In genomic region chr2:178914259-178914849, GRCh38 we compare ENCODE assay signal across 8 cellular contexts.
DNase-seq lines count a peak whose midpoint lies in the region; ATAC-seq and TF ChIP-seq lines count a peak whose summit lies in the region.

No MANE protein-coding gene starts in this region.

- peaks cover 0 to 20% of the 10 kb centered on the region in 2 donors for H3K4me1 ChIP-seq in left lung

- intact Hi-C loops in left lung (cut with DNase I) = loop anchor here in 1 of 2 donors (5.0 kb wide), 1 partner anchor 117 kb away; no protein-coding TSS in a partner anchor

- ATAC-seq in GM18873 (IDR thresholded peaks at IDR 0.05; ENCODE audit: low FRiP score, unreplicated experiment) = peak; percentile 63
- ATAC-seq in HG03139 (IDR thresholded peaks at IDR 0.05; ENCODE audit: unreplicated experiment) = peak; percentile 93
- peak; percentile 95 for ATAC-seq in left lung

- H3K36me3 ChIP-seq in left lung = no peaks in the 10 kb centered on the region

- no peak overlapping the region for H3K27ac ChIP-seq in left lung

- H3K4me3 ChIP-seq in AG10803 (ENCODE audit: low read length) (no peak overlapping the region), choroid plexus epithelial cell (ENCODE audit: low read depth, low read length) (no peak overlapping the region), left lung (no peak overlapping the region)

- DNase-seq in AG10803 (ENCODE audit: low read depth) (peak; percentile 84), NCI-H345 (lab: John Stamatoyannopoulos, UW) (peak; percentile 83), choroid plexus epithelial cell (ENCODE audit: low read depth) (peak; percentile 94), left lung (peak; percentile 61 to 81)
- peak; percentile 58 to 69 for DNase-seq in activated CD4-positive, alpha-beta T cell treated with anti-CD3 and anti-CD28 coated beads for 24 hours (ENCODE audit: low read depth in 2 of 2)
- DNase-seq in stimulated activated CD4-positive, alpha-beta T cell treated with anti-CD3 and anti-CD28 coated beads, TNF-alpha, amount 100 ng/mL, for 1 hour (ENCODE audit: low read depth in 3 of 3, low spot score in 1 of 3) = peak in 2 of 3 donors; percentile 9 to 54

- no peaks in the 10 kb centered on the region for H3K9me3 ChIP-seq in left lung

- no peaks in the 10 kb centered on the region for H3K27me3 ChIP-seq in left lung

- peak; percentile 99 for TF ChIP-seq CTCF in AG10803 (conservative IDR thresholded peaks at IDR 0.05; ENCODE audit: low read length)
- TF ChIP-seq CTCF in choroid plexus epithelial cell (conservative IDR thresholded peaks at IDR 0.05; ENCODE audit: low read depth, low read length) = peak; percentile 98
- TF ChIP-seq CTCF in left lung (IDR thresholded peaks at IDR 0.05) = peak; percentile 79

Comparison
In these comparisons a context has a peak if more than half of its experiments do, and no peak if none do; other contexts are left out.
1. DNase-seq: peak in every context shown above with its lines; median percentile 94 in choroid plexus epithelial cell; 84 in AG10803; 83 in NCI-H345; 71 in left lung; 64 in activated CD4-positive, alpha-beta T cell treated with anti-CD3 and anti-CD28 coated beads for 24 hours; 32 in stimulated activated CD4-positive, alpha-beta T cell treated with anti-CD3 and anti-CD28 coated beads, TNF-alpha, amount 100 ng/mL, for 1 hour.